Comparison of ENCODE assay signal across 16 cellular contexts in the genomic region with DNA sequence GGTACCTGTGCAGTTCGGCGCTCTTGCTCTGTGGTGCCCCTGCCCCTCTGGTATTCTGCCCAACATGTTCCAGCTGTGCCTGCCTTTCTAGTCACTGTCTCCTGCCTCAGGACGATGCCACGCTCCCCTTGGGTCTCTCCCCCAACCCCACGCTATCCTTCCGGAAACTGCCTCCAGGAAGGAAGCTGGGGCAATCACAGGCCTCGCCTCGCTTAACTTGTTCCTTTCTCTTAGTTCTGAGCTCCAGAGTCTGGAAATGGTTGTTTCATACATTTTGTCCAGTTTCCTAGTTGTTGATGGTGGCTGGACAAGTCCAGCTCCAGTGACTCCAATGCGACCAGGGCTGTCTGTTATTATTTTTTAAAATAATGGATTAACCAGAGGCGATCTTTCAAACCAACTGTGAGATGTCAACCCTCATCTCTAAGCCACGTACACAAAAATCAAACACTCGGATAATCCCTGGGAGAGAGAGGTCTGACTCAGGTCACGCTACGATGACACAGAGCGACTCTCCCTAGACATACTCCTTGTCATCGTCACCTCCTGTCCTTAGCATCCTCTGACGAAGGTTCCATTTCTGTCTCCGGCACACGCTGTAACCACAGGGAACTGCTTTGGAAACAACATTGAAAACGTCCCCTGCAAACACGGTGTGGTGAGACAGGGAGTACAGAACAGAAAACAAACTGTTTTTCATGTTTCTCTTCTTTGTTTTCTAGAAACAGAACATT.
A peak's percentile ranks its signal among the peaks of the same experiment; 100 is the strongest.
DNase-seq lines count a peak whose midpoint lies in the region; ATAC-seq and TF ChIP-seq lines count a peak whose summit lies in the region.
"Had no signal": no experiment of that assay in that cellular context is flagged by ENCODE, and none has a peak within 500 bp of the region (broad histone marks: within the 10 kb centered on the region; RNA-seq: fewer than 3 reads in every experiment).

No MANE protein-coding gene starts in this region.

- H3K27ac ChIP-seq in BLaER1, result peak overlapping the region; percentile 69
- peak overlapping the region; percentile 87 for H3K27ac ChIP-seq in PC-3 (ENCODE audit: low read length)
- H3K27ac ChIP-seq in esophagus squamous epithelium, result peak overlapping the region in 3 of 4 donors; percentile 17 to 70 (median 62)
- H3K27ac ChIP-seq in neuronal stem cell (replicated peaks; ENCODE audit: low read length), result no peak overlapping the region
- H3K27ac ChIP-seq in vagina, result no peak overlapping the region
- H3K27ac ChIP-seq: A549, GM23248 had no signal

- H3K4ac ChIP-seq in neuronal stem cell (ENCODE audit: low read length), result no peak overlapping the region

- POLR2A ChIA-PET in PC-3 (lab: Charles Lee; ENCODE audit: unreplicated experiment), result no interaction called here

- H3K79me1 ChIP-seq in neuronal stem cell (ENCODE audit: low read depth, low read length), result peaks cover 1% of the 10 kb centered on the region

- TF ChIP-seq CTCF in PC-3 (conservative IDR thresholded peaks at IDR 0.05; ENCODE audit: low read depth, low read length) (no peak), esophagus squamous epithelium (IDR thresholded peaks at IDR 0.05) (no peak), vagina (IDR thresholded peaks at IDR 0.05) (no peak)

- peak overlapping the region; percentile 93 for H3K4me2 ChIP-seq in BLaER1
- no peak overlapping the region for H3K4me2 ChIP-seq in PC-3 (ENCODE audit: low read length)
- no peak overlapping the region for H3K4me2 ChIP-seq in neuronal stem cell (ENCODE audit: insufficient read depth, low read length, poor library complexity, severe bottlenecking)
- H3K4me2 ChIP-seq: A549 had no signal

- no peak overlapping the region for H2AFZ ChIP-seq in PC-3 (ENCODE audit: low read length)
- peak overlapping the region; percentile 11 for H2AFZ ChIP-seq in neuronal stem cell (ENCODE audit: low read length)
- H2AFZ ChIP-seq: GM23248 had no signal

- DNase-seq in PC-3, result peak; percentile 59
- DNase-seq in esophagus squamous epithelium (lab: John Stamatoyannopoulos, UW), result no peak
- no peak for DNase-seq in neuronal stem cell (ENCODE audit: low spot score)
- DNase-seq in DMS153 (lab: John Stamatoyannopoulos, UW), result no peak
- no peak for DNase-seq in vagina (ENCODE audit: extremely low spot score in 2 of 2)
- DNase-seq in GOT3 (lab: John Stamatoyannopoulos, UW), result no peak
- DNase-seq: Caco-2, DMS53, GM23248, MG63, NCI-H1105, NCI-H1694 treated with DMSO at 0.1 percent for 48 hours, SHP77 treated with DMSO at 0.1 percent for 48 hours had no signal

- 76 to 85% methylated on average over 21 of the region's 21 CpGs for WGBS in esophagus squamous epithelium, 2 donors
- WGBS in neuronal stem cell (ENCODE audit: extremely low coverage in 2 of 2, insufficient read length in 2 of 2, insufficient replicate concordance in 1 of 2), 2 donors, result no CpG with 5 or more reads among the region's 21 CpGs

- BruUV-seq in PC-3 (replicated peaks; lab: Mats Ljungman, UMichigan), result no TSS peak

- H3K9me3 ChIP-seq in BLaER1 (peaks cover 28% of the 10 kb centered on the region), PC-3 (ENCODE audit: low read length) (peaks cover 9% of the 10 kb centered on the region; the same call in 1 of the 2 replicates), esophagus squamous epithelium (peaks cover 0 to 26% (median 0%) of the 10 kb centered on the region in 3 donors), neuronal stem cell (replicated peaks in 1 of 2; ENCODE audit: control insufficient read depth in 2 of 2, insufficient read depth in 1 of 2, low read depth in 1 of 2, low read length in 2 of 2) (peaks cover 0 to 4% of the 10 kb centered on the region in 2 donors), vagina (no peaks in the 10 kb centered on the region)

- no peaks in the 10 kb centered on the region for H3K27me3 ChIP-seq in BLaER1
- H3K27me3 ChIP-seq in PC-3 (ENCODE audit: low read length), result no peaks in the 10 kb centered on the region
- no peaks in the 10 kb centered on the region for H3K27me3 ChIP-seq in esophagus squamous epithelium
- H3K27me3 ChIP-seq in neuronal stem cell (ENCODE audit: control insufficient read depth in 3 of 3, insufficient read depth in 3 of 3, low read depth in 1 of 3, low read length in 3 of 3), result no peaks in the 10 kb centered on the region
- no peaks in the 10 kb centered on the region for H3K27me3 ChIP-seq in vagina
- H3K27me3 ChIP-seq: MG63 had no signal

- no peak overlapping the region for H2BK120ac ChIP-seq in neuronal stem cell (ENCODE audit: low read depth, low read length)

- no peak overlapping the region for H4K91ac ChIP-seq in neuronal stem cell (ENCODE audit: low read depth, low read length, poor library complexity)

- H3K14ac ChIP-seq in neuronal stem cell (ENCODE audit: low read length), result peak overlapping the region; percentile 27

- no peak overlapping the region for H3K18ac ChIP-seq in neuronal stem cell (ENCODE audit: low read length)

- H2AK5ac ChIP-seq in neuronal stem cell (ENCODE audit: low read depth, low read length), result no peak overlapping the region

- H3K9ac ChIP-seq in BLaER1 (peak overlapping the region; percentile 63), PC-3 (ENCODE audit: low read length) (peak overlapping the region; percentile 56), neuronal stem cell (ENCODE audit: low read depth, low read length, poor library complexity) (peak overlapping the region; percentile 15)
- H3K9ac ChIP-seq: GM23248 had no signal

- H3K79me2 ChIP-seq in PC-3 (ENCODE audit: low read length), result no peaks in the 10 kb centered on the region

- peaks cover 58% of the 10 kb centered on the region for H3K4me1 ChIP-seq in BLaER1
- peaks cover 8% of the 10 kb centered on the region; the same call in 1 of the 2 replicates for H3K4me1 ChIP-seq in PC-3 (ENCODE audit: insufficient read depth, low read length)
- H3K4me1 ChIP-seq in esophagus squamous epithelium, result peaks cover 0 to 32% (median 0%) of the 10 kb centered on the region in 3 donors
- H3K4me1 ChIP-seq in neuronal stem cell (ENCODE audit: control insufficient read depth in 2 of 2, insufficient read depth in 1 of 2, low read depth in 1 of 2, low read length in 2 of 2), result no peaks in the 10 kb centered on the region
- peaks cover 5% of the 10 kb centered on the region for H3K4me1 ChIP-seq in vagina
- H3K4me1 ChIP-seq: Caco-2 had no signal

- no peaks in the 10 kb centered on the region for H3F3A ChIP-seq in PC-3 (ENCODE audit: low read length, unreplicated experiment)

- H2BK5ac ChIP-seq in neuronal stem cell (ENCODE audit: low read length), result no peak overlapping the region

- CTCF ChIA-PET in PC-3 (lab: Charles Lee), result no interaction called here

- H2BK12ac ChIP-seq in neuronal stem cell (ENCODE audit: low read length), result no peak overlapping the region

- H4K20me1 ChIP-seq in BLaER1 (no peaks in the 10 kb centered on the region), PC-3 (ENCODE audit: low read length) (no peaks in the 10 kb centered on the region)

- peak overlapping the region; percentile 42 for H3K4me3 ChIP-seq in BLaER1
- H3K4me3 ChIP-seq in PC-3 (ENCODE audit: low read length), result no peak overlapping the region
- no peak overlapping the region for H3K4me3 ChIP-seq in esophagus squamous epithelium
- no peak overlapping the region for H3K4me3 ChIP-seq in neuronal stem cell (ENCODE audit: low read length in 2 of 2)
- no peak overlapping the region for H3K4me3 ChIP-seq in vagina
- H3K4me3 ChIP-seq: A549, GM23248, MG63 had no signal

- no peak for TF ChIP-seq POLR2A in esophagus squamous epithelium (IDR thresholded peaks at IDR 0.05)
- TF ChIP-seq POLR2A in vagina (IDR thresholded peaks at IDR 0.05), result no peak

- H2BK15ac ChIP-seq in neuronal stem cell (ENCODE audit: low read length), result no peak overlapping the region

- peak; percentile 77 for ATAC-seq in PC-3
- ATAC-seq in HG02610 (IDR thresholded peaks at IDR 0.05; ENCODE audit: unreplicated experiment), result no peak
- ATAC-seq: A549 had no signal

- intact Hi-C loops in PC-3 (cut with micrococcal nuclease) (no loop called here), esophagus squamous epithelium (cut with DNase I) (no loop called here), vagina (cut with DNase I) (no loop called here)

- H3K9me2 ChIP-seq in PC-3 (replicated peaks; ENCODE audit: low read length), result no peaks in the 10 kb centered on the region

- no peak overlapping the region for H4K8ac ChIP-seq in neuronal stem cell (ENCODE audit: low read depth, low read length)

- H3K23ac ChIP-seq in neuronal stem cell (ENCODE audit: low read depth, low read length, poor library complexity), result no peak overlapping the region

- H3K36me3 ChIP-seq in BLaER1 (no peaks in the 10 kb centered on the region), PC-3 (ENCODE audit: low read depth, low read length) (0 out of 2 replicates have a peak, but pooled peaks cover 2% of the 10 kb centered on the region), esophagus squamous epithelium (peaks cover 0 to 25% (median 0%) of the 10 kb centered on the region in 3 donors), neuronal stem cell (replicated peaks in 1 of 2; ENCODE audit: control insufficient read depth in 2 of 2, insufficient read depth in 2 of 2, low read length in 2 of 2) (no peaks in the 10 kb centered on the region), vagina (no peaks in the 10 kb centered on the region)
- H3K36me3 ChIP-seq: MG63 had no signal

Comparison
In these comparisons a context has a peak if more than half of its experiments do, and no peak if none do; other contexts are left out.
1. H3K27ac ChIP-seq: peak in BLaER1 (single experiment), PC-3 (single experiment) and esophagus squamous epithelium (3 of 4); none in neuronal stem cell (single experiment) and vagina (single experiment).
2. Peak in every context shown above with its lines, with median percentiles within 50 percentile points of each other: H3K9ac ChIP-seq.